ENCODE assay signal across 21 cellular contexts in the genomic region with DNA sequence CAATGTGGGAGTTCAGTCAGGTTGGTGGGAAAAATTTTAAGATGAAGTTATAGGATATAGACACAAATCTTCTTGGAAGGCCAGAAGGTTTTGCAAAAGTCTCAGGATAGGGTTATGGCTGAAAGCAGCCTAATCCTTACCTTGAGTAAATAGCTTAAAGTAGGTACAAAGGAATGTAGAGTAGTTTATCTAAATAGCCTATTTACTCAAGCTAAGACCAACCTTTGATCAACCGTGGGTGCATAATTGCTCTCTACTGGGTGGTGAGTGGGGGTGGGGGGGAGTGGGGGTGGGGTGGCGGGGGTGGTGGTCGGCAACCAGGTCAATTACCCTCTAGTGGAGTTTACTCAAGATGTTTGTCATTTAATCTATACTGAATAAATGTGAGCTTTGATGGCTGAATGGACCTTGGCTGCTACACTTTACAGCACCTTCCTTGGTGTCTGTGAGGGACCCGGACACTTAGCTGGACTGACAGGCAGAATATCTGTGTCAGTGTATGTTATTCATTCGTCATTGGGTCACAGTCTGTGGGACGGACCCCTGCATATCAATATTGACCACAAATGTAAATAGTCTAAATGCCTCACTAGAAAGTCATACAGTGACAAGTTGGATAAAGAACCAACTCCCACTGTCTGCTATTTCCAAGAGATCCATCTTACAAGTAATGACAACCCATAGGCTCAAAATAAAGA.
A peak's percentile ranks its signal among the peaks of the same experiment; 100 is the strongest.
DNase-seq lines count a peak whose midpoint lies in the region; ATAC-seq, FAIRE-seq and TF ChIP-seq lines count a peak whose summit lies in the region.
"Had no signal": no experiment of that assay in that cellular context is flagged by ENCODE, and none has a peak within 500 bp of the region (broad histone marks: within the 10 kb centered on the region; RNA-seq: fewer than 3 reads in every experiment).

No MANE protein-coding gene starts in this region.

- H3K4me1 ChIP-seq in HepG2 (ENCODE audit: insufficient read depth, low read length), result peaks cover 6% of the 10 kb centered on the region; the same call in 1 of the 2 replicates
- H3K4me1 ChIP-seq in right lobe of liver, result no peaks in the 10 kb centered on the region
- H3K4me1 ChIP-seq in smooth muscle cell (ENCODE audit: low read depth), result no peaks in the 10 kb centered on the region
- H3K4me1 ChIP-seq: BE2C had no signal

- FAIRE-seq in HepG2 (lab: Jason Lieb, UNC), result no peak
- FAIRE-seq: GM12892 had no signal

- DNase-seq in HepG2 (ENCODE audit: low spot score) (peak; percentile 4), right lobe of liver (no peak), astrocyte of the hippocampus (ENCODE audit: low read depth, low spot score) (peak; percentile 1), iris pigment epithelial cell (ENCODE audit: low read depth) (peak; percentile 2), smooth muscle cell (lab: John Stamatoyannopoulos, UW; ENCODE audit: unreplicated experiment) (no peak)
- no peak for DNase-seq in activated CD4-positive, alpha-beta T cell treated with anti-CD3 and anti-CD28 coated beads for 36 hours
- DNase-seq: BE2C; Calu3; CD4-positive, alpha-beta T cell; DMS79 treated with DMSO at 0.1 percent for 48 hours; GOT3; NCI-H1417 treated with DMSO at 0.1 percent for 48 hours; NCI-H1930; NCI-H526 treated with DMSO at 0.1 percent for 48 hours; RPMI8226; SIG-M5 had no signal

- peaks cover 22% of the 10 kb centered on the region for H3K9me3 Mint-ChIP-seq in activated CD4-positive, alpha-beta T cell treated with anti-CD3 and anti-CD28 coated beads for 36 hours (ENCODE audit: low read depth)

- H3K4me1 Mint-ChIP-seq in activated CD4-positive, alpha-beta T cell treated with anti-CD3 and anti-CD28 coated beads for 36 hours, result no peaks in the 10 kb centered on the region
- H3K4me1 Mint-ChIP-seq: IgD-negative memory B cell had no signal

- no peak for TF ChIP-seq POLR2A in HepG2 (IDR thresholded peaks at IDR 0.05; ENCODE audit: insufficient read depth in 1 of 2, low read depth in 2 of 2, low read length in 2 of 2)
- TF ChIP-seq POLR2A in right lobe of liver (IDR thresholded peaks at IDR 0.05), result no peak

- H3K27me3 ChIP-seq in HepG2 (ENCODE audit: control insufficient read depth in 1 of 2, insufficient read depth in 2 of 2, low read length in 2 of 2), result no peaks in the 10 kb centered on the region; a peak in 1 of 5 replicates
- H3K27me3 ChIP-seq in right lobe of liver, result no peaks in the 10 kb centered on the region
- no peaks in the 10 kb centered on the region for H3K27me3 ChIP-seq in smooth muscle cell (ENCODE audit: low read depth)
- H3K27me3 ChIP-seq: BE2C had no signal

- no peaks in the 10 kb centered on the region for H3K79me2 ChIP-seq in HepG2 (ENCODE audit: insufficient read depth, low read length)
- H3K79me2 ChIP-seq in smooth muscle cell (ENCODE audit: low read depth), result no peaks in the 10 kb centered on the region

- TF ChIP-seq EP300 in HepG2 (IDR thresholded peaks at IDR 0.05; ENCODE audit: low read depth in 2 of 2, low read length in 2 of 2) (no peak), HepG2 (CRISPR knock-in tag; IDR thresholded peaks at IDR 0.05; ENCODE audit: borderline replicate concordance) (no peak)

- H3K27ac ChIP-seq in HepG2 (ENCODE audit: extremely low read length, insufficient read depth, low read length), result no peak overlapping the region
- H3K27ac ChIP-seq in right lobe of liver, result no peak overlapping the region
- no peak overlapping the region for H3K27ac ChIP-seq in smooth muscle cell (ENCODE audit: low read depth)
- H3K27ac ChIP-seq: 22Rv1 had no signal

- no peaks in the 10 kb centered on the region for H3K36me3 Mint-ChIP-seq in activated CD4-positive, alpha-beta T cell treated with anti-CD3 and anti-CD28 coated beads for 36 hours (ENCODE audit: low read depth)
- H3K36me3 Mint-ChIP-seq: IgD-negative memory B cell had no signal

- ATAC-seq in HepG2, result peak; percentile 51
- ATAC-seq in right lobe of liver, result no peak
- ATAC-seq in activated CD4-positive, alpha-beta T cell treated with anti-CD3 and anti-CD28 coated beads for 36 hours, result no peak
- no peak for ATAC-seq in GM21367 (IDR thresholded peaks at IDR 0.05; ENCODE audit: unreplicated experiment)
- ATAC-seq in GM18868 (IDR thresholded peaks at IDR 0.05; ENCODE audit: unreplicated experiment), result no peak

- H3K36me3 ChIP-seq in HepG2 (replicated peaks in 1 of 2; ENCODE audit: control insufficient read depth in 1 of 2, insufficient read depth in 2 of 2, low read length in 2 of 2) (no peaks in the 10 kb centered on the region), right lobe of liver (no peaks in the 10 kb centered on the region), smooth muscle cell (ENCODE audit: low read depth) (no peaks in the 10 kb centered on the region)
- H3K36me3 ChIP-seq: BE2C had no signal

- BruUV-seq in HepG2 (replicated peaks; lab: Mats Ljungman, UMichigan), result no TSS peak

- H2AFZ ChIP-seq in HepG2 (ENCODE audit: low read length) (no peak overlapping the region), smooth muscle cell (ENCODE audit: low read depth) (peak overlapping the region; percentile 0)

- in situ Hi-C loops in HepG2 (cut with HindIII; ENCODE audit: extremely low pct_ligation_motif_present, low pct_unique_long_range_greater_than_20kb), result no loop called here

- H3K27me3 Mint-ChIP-seq in activated CD4-positive, alpha-beta T cell treated with anti-CD3 and anti-CD28 coated beads for 36 hours, result no peaks in the 10 kb centered on the region
- H3K27me3 Mint-ChIP-seq: CD4-positive, alpha-beta T cell; IgD-negative memory B cell had no signal

- TF ChIP-seq RAD21 in HepG2 (CRISPR knock-in tag; IDR thresholded peaks at IDR 0.05), result no peak

- intact Hi-C loops in HepG2 (cut with micrococcal nuclease; ENCODE audit: unreplicated experiment), result no loop called here
- intact Hi-C loops in right lobe of liver (cut with DNase I), result no loop called here
- intact Hi-C loops in activated CD4-positive, alpha-beta T cell treated with anti-CD3 and anti-CD28 coated beads for 36 hours (cut with DNase I, micrococcal nuclease), result no loop called here

- H3K4me3 ChIP-seq in HepG2 (replicated peaks in 1 of 3; ENCODE audit: insufficient read depth in 1 of 3, low read depth in 2 of 3, low read length in 3 of 3) (no peak overlapping the region), right lobe of liver (no peak overlapping the region), smooth muscle cell (no peak overlapping the region)

- H3K9me3 ChIP-seq in HepG2 (ENCODE audit: low read length) (no peaks in the 10 kb centered on the region), right lobe of liver (no peaks in the 10 kb centered on the region), smooth muscle cell (replicated peaks; ENCODE audit: low read depth) (no peaks in the 10 kb centered on the region)
- H3K9me3 ChIP-seq: BE2C had no signal

- H3F3A ChIP-seq in smooth muscle cell (ENCODE audit: low read depth), result no peaks in the 10 kb centered on the region

- WGBS in HepG2 (ENCODE audit: low lambda C conversion rate), result 0% methylated on average over 6 of the region's 6 CpGs
- 27% methylated on average over 6 of the region's 6 CpGs for WGBS in right lobe of liver (ENCODE audit: insufficient coverage, low coverage, low lambda C conversion rate, missing lambda C conversion rate)
- WGBS in smooth muscle cell (ENCODE audit: low lambda C conversion rate), result 44% methylated on average over 6 of the region's 6 CpGs

- H3K4me2 ChIP-seq in HepG2 (ENCODE audit: low read depth, low read length) (peak overlapping the region; percentile 3; the same call in 1 of the 2 replicates), smooth muscle cell (no peak overlapping the region)

- TF ChIP-seq CTCF in HepG2 (CRISPR knock-in tag; IDR thresholded peaks at IDR 0.05), result no peak
- no peak for TF ChIP-seq CTCF in right lobe of liver (IDR thresholded peaks at IDR 0.05)
- TF ChIP-seq CTCF in smooth muscle cell (IDR thresholded peaks at IDR 0.05; ENCODE audit: borderline replicate concordance, insufficient read depth, poor library complexity, severe bottlenecking), result no peak

- CTCF ChIA-PET in HepG2 (lab: Yijun Ruan, JAX; ENCODE audit: low intra/inter-chr PET ratio, low total read pairs), result no interaction called here
- CTCF ChIA-PET in activated CD4-positive, alpha-beta T cell treated with anti-CD3 and anti-CD28 coated beads for 36 hours (lab: Charles Lee), result no interaction called here

- H3K9ac ChIP-seq in HepG2 (ENCODE audit: insufficient read depth, low read depth, low read length) (no peak overlapping the region), smooth muscle cell (ENCODE audit: low read depth) (no peak overlapping the region)

- no peak overlapping the region for H3K27ac Mint-ChIP-seq in activated CD4-positive, alpha-beta T cell treated with anti-CD3 and anti-CD28 coated beads for 36 hours
- H3K27ac Mint-ChIP-seq: CD4-positive, alpha-beta T cell; IgD-negative memory B cell had no signal

- POLR2A ChIA-PET in HepG2 (lab: Yijun Ruan, JAX), result no interaction called here
- POLR2A ChIA-PET in activated CD4-positive, alpha-beta T cell treated with anti-CD3 and anti-CD28 coated beads for 36 hours (lab: Charles Lee), result no interaction called here

- H4K20me1 ChIP-seq in HepG2 (ENCODE audit: insufficient read depth, low read length), result no peaks in the 10 kb centered on the region
- H4K20me1 ChIP-seq in smooth muscle cell (ENCODE audit: low read depth), result no peaks in the 10 kb centered on the region

- H3K4me3 Mint-ChIP-seq in activated CD4-positive, alpha-beta T cell treated with anti-CD3 and anti-CD28 coated beads for 36 hours, result no peak overlapping the region
- H3K4me3 Mint-ChIP-seq: CD4-positive, alpha-beta T cell; IgD-negative memory B cell had no signal

TF ChIP-seq in HepG2, 621 proteins besides CTCF, POLR2A, EP300 and RAD21 (continues in another document):
- TF ChIP-seq ZNF124 (CRISPR knock-in tag; IDR thresholded peaks at IDR 0.05), result no peak
- TF ChIP-seq RCOR2 (CRISPR knock-in tag; IDR thresholded peaks at IDR 0.05), result no peak
- no peak for TF ChIP-seq KLF9 (CRISPR knock-in tag; IDR thresholded peaks at IDR 0.05; ENCODE audit: low read depth)
- TF ChIP-seq, protein P1, sequence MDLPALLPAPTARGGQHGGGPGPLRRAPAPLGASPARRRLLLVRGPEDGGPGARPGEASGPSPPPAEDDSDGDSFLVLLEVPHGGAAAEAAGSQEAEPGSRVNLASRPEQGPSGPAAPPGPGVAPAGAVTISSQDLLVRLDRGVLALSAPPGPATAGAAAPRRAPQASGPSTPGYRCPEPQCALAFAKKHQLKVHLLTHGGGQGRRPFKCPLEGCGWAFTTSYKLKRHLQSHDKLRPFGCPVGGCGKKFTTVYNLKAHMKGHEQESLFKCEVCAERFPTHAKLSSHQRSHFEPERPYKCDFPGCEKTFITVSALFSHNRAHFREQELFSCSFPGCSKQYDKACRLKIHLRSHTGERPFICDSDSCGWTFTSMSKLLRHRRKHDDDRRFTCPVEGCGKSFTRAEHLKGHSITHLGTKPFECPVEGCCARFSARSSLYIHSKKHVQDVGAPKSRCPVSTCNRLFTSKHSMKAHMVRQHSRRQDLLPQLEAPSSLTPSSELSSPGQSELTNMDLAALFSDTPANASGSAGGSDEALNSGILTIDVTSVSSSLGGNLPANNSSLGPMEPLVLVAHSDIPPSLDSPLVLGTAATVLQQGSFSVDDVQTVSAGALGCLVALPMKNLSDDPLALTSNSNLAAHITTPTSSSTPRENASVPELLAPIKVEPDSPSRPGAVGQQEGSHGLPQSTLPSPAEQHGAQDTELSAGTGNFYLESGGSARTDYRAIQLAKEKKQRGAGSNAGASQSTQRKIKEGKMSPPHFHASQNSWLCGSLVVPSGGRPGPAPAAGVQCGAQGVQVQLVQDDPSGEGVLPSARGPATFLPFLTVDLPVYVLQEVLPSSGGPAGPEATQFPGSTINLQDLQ (CRISPR knock-in tag; IDR thresholded peaks at IDR 0.05), result no peak

Comparison
In these comparisons a context has a peak if more than half of its experiments do, and no peak if none do; other contexts are left out.
1. DNase-seq: peak in HepG2 (single experiment), astrocyte of the hippocampus (single experiment) and iris pigment epithelial cell (single experiment); none in right lobe of liver (0 of 3), smooth muscle cell (single experiment) and activated CD4-positive, alpha-beta T cell treated with anti-CD3 and anti-CD28 coated beads for 36 hours (single experiment).